ENCODE assay signal across 19 cellular contexts in the genomic region with DNA sequence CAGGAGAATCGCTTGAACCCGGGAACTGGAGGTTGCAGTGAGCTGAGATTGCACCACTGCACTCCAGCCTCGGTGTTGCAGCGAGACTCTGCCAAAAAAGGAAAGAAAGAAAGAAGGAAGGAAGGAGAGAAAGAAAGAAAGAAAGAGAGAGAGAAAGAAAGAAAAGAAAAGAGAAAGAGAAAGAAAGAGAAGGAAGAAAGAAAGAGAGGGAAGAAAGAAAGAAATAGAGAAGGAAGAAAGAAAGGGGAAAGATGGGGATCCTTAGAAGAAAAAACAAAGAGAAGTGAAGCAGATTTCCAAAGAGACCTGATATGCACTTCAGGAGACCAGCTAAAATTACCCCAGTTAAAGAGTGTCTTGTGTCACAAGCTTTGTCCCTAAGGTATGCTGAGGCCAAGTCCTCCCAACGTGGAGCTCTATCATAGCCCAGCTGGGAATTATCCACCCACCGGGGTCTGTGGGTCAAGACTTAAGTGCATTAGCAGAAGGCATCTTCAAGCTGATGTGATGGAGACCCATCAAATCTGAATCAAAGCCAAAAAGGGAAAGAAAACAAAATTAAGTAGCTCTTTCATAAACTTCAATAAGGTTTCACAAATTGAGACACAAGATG.
"Had no signal": no experiment of that assay in that cellular context is flagged by ENCODE, and none has a peak within 500 bp of the region (broad histone marks: within the 10 kb centered on the region; RNA-seq: fewer than 3 reads in every experiment).

No MANE protein-coding gene starts in this region.

- H3K9me3 Mint-ChIP-seq: effector memory CD8-positive, alpha-beta T cell; naive thymus-derived CD4-positive, alpha-beta T cell; nephron progenitor cell had no signal

- H3K27me3 Mint-ChIP-seq: effector memory CD8-positive, alpha-beta T cell had no signal

- DNase-seq: effector memory CD8-positive, alpha-beta T cell; esophagus squamous epithelium; foreskin fibroblast; glutamatergic neuron; kidney; left colon; mammary epithelial cell; naive thymus-derived CD4-positive, alpha-beta T cell; nephron progenitor cell; psoas muscle; retina; sigmoid colon; stimulated activated CD4-positive, alpha-beta T cell treated with anti-CD3 and anti-CD28 coated beads, Interleukin-2, amount 100 ng/mL, for 24 hours; stimulated activated CD4-positive, alpha-beta T cell treated with anti-CD3 and anti-CD28 coated beads, Interleukin-4, amount 100 ng/mL, for 4 hours; stimulated activated naive CD4-positive, alpha-beta T cell; stomach; substantia nigra; transverse colon had no signal

- ATAC-seq: effector memory CD8-positive, alpha-beta T cell; gastroesophageal sphincter; left colon; naive thymus-derived CD4-positive, alpha-beta T cell had no signal

- H3K4me3 Mint-ChIP-seq: effector memory CD8-positive, alpha-beta T cell; naive thymus-derived CD4-positive, alpha-beta T cell had no signal
